In the genomic region with DNA sequence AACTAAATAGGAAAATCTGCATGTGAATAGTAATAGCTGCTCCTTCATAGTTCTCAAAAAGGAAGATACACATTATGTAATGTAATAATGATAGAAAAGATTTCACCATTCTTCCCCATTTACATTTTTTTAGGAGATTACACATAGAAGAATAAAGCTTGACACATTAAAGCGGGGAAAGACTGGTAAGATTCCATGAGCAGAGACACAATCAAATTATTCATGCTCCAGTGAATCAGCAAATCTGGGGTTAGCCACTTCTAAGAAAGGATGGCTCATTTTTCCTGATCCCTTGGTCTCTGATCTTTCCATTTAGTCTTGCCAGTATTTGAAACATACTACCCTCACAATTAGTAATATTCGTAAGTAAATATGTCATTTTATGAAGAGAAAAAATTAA, we compare ENCODE assay signal across 13 cellular contexts.
DNase-seq lines count a peak whose midpoint lies in the region; ATAC-seq and TF ChIP-seq lines count a peak whose summit lies in the region.
"Had no signal": no experiment of that assay in that cellular context is flagged by ENCODE, and none has a peak within 500 bp of the region (broad histone marks: within the 10 kb centered on the region; RNA-seq: fewer than 3 reads in every experiment).

No MANE protein-coding gene starts in this region.

- H3K23ac ChIP-seq in mesenchymal stem cell (ENCODE audit: low read length in 2 of 2), result no peak overlapping the region

- no peak overlapping the region for H2BK12ac ChIP-seq in mesenchymal stem cell (ENCODE audit: low read length in 2 of 2)

- no peak overlapping the region for H3K14ac ChIP-seq in mesenchymal stem cell (ENCODE audit: low read length in 2 of 2)

- no peak overlapping the region for H3K4me2 ChIP-seq in mesenchymal stem cell (ENCODE audit: low read length, poor library complexity, severe bottlenecking)

- H2BK120ac ChIP-seq in mesenchymal stem cell (ENCODE audit: low read depth, low read length), result no peak overlapping the region

- WGBS in mesenchymal stem cell, result 87% methylated on average over 1 of the region's 2 CpGs

- no peak overlapping the region for H2BK15ac ChIP-seq in mesenchymal stem cell (ENCODE audit: low read depth, poor library complexity, severe bottlenecking)

- no peak overlapping the region for H2AK5ac ChIP-seq in mesenchymal stem cell (ENCODE audit: low read length, severe bottlenecking)

- peak overlapping the region; percentile 76 for H3K9ac ChIP-seq in mesenchymal stem cell (ENCODE audit: low read length)

- H4K8ac ChIP-seq in mesenchymal stem cell (ENCODE audit: low read length), result no peak overlapping the region

- ATAC-seq in HG03439 (IDR thresholded peaks at IDR 0.05; ENCODE audit: unreplicated experiment), result no peak
- ATAC-seq: stimulated activated effector memory CD8-positive, alpha-beta T cell treated with anti-CD3 and anti-CD28 coated beads, Interleukin-12 subunit alpha, Interleukin-12 subunit beta, amount 100 ng/mL, for 72 hours had no signal

- TF ChIP-seq CTCF in uterus (IDR thresholded peaks at IDR 0.05), result no peak

- peaks cover 4% of the 10 kb centered on the region for H3K79me1 ChIP-seq in mesenchymal stem cell (replicated peaks; ENCODE audit: low read length, poor library complexity, severe bottlenecking)

- H2AFZ ChIP-seq in mesenchymal stem cell (ENCODE audit: low read depth, low read length), result no peak overlapping the region

- H2BK5ac ChIP-seq in mesenchymal stem cell (ENCODE audit: low read depth, low read length, poor library complexity, severe bottlenecking), result no peak overlapping the region

- DNase-seq in AG20443 (ENCODE audit: low spot score), result peak; percentile 48
- DNase-seq in HCEC 1CT, result peak; percentile 53
- peak; percentile 14 for DNase-seq in astrocyte of the hippocampus (ENCODE audit: low read depth, low spot score)
- peak; percentile 11 for DNase-seq in mesenchymal stem cell
- no peak for DNase-seq in uterus
- DNase-seq in NCI-H1048 (lab: John Stamatoyannopoulos, UW), result no peak
- no peak for DNase-seq in middle frontal gyrus (ENCODE audit: extremely low spot score, low spot score)
- DNase-seq: activated T-cell treated with anti-CD3 and anti-CD28 coated beads, Interleukin-2, amount 50 U/mL, for 48 hours; left cardiac atrium; T1000 had no signal

- H3K4me3 ChIP-seq in mesenchymal stem cell (ENCODE audit: insufficient read depth in 1 of 2, low read depth in 1 of 2, low read length in 2 of 2), result no peak overlapping the region
- no peak overlapping the region for H3K4me3 ChIP-seq in uterus

- H3K27ac ChIP-seq in mesenchymal stem cell (ENCODE audit: low read length, poor library complexity, severe bottlenecking) (no peak overlapping the region), uterus (no peak overlapping the region)
- H3K27ac ChIP-seq: neutrophil had no signal

- intact Hi-C loops in uterus (cut with DNase I; ENCODE audit: low total_unique reads), result no loop called here

- TF ChIP-seq POLR2A in uterus (IDR thresholded peaks at IDR 0.05), result no peak

- H3K4me1 ChIP-seq in mesenchymal stem cell (ENCODE audit: control insufficient read depth, insufficient read depth, low read depth, low read length) (peaks cover 2% of the 10 kb centered on the region), uterus (no peaks in the 10 kb centered on the region)

- H4K91ac ChIP-seq in mesenchymal stem cell (ENCODE audit: low read length), result no peak overlapping the region

- no peak overlapping the region for H3K4ac ChIP-seq in mesenchymal stem cell (ENCODE audit: low read depth in 1 of 2, low read length in 2 of 2)

- H3K27me3 ChIP-seq in mesenchymal stem cell (ENCODE audit: control insufficient read depth in 1 of 2, insufficient read depth in 1 of 2, low read length in 2 of 2) (no peaks in the 10 kb centered on the region), uterus (no peaks in the 10 kb centered on the region)
- H3K27me3 ChIP-seq: neutrophil had no signal

- H3K9me3 ChIP-seq in mesenchymal stem cell (ENCODE audit: control insufficient read depth, low read length) (no peaks in the 10 kb centered on the region), uterus (no peaks in the 10 kb centered on the region)
- H3K9me3 ChIP-seq: neutrophil had no signal

- no peak overlapping the region for H3K18ac ChIP-seq in mesenchymal stem cell (ENCODE audit: low read depth in 1 of 2, low read length in 2 of 2)

- peaks cover 0 to 26% of the 10 kb centered on the region in 2 experiments for H3K36me3 ChIP-seq in mesenchymal stem cell (ENCODE audit: control insufficient read depth in 1 of 2, insufficient read depth in 2 of 2, low read depth in 1 of 2, low read length in 2 of 2)
- H3K36me3 ChIP-seq in uterus, result no peaks in the 10 kb centered on the region

Comparison
In these comparisons a context has a peak if more than half of its experiments do, and no peak if none do; other contexts are left out.
1. DNase-seq: peak in AG20443 (single experiment), HCEC 1CT (single experiment), astrocyte of the hippocampus (single experiment) and mesenchymal stem cell (single experiment); none in uterus (0 of 2), NCI-H1048 (single experiment) and middle frontal gyrus (single experiment).